In the genomic region with DNA sequence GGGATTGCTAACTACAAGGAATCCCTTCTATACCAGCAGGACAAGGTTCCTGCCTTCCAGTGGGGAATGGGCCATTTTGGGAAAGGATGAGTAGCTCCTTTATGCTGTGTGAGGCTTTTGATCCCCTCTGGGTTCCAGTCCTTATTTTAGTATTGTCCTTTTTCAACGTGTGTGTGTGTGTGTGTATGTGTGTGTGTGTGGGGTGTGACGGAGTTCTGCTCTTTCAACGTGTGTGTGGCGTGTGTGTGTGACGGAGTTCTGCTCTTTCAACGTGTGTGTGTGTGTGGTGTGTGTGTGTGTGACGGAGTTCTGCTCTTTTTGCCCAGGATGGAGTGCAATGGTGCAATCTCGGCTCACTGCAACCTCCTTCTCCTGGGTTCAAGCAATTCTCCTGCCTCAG, we compare ENCODE assay signal across 35 cellular contexts. TPM values are rescaled to one million over a fixed set of nuclear protein-coding genes. Genes with fewer than 3 reads are reported as not detected.
DNase-seq lines count a peak whose midpoint lies in the region; ATAC-seq and TF ChIP-seq lines count a peak whose summit lies in the region.
"Had no signal": no experiment of that assay in that cellular context is flagged by ENCODE, and none has a peak within 500 bp of the region (broad histone marks: within the 10 kb centered on the region; RNA-seq: fewer than 3 reads in every experiment).

No MANE protein-coding gene starts in this region.

- no peaks in the 10 kb centered on the region for H3K9me3 ChIP-seq in HEK293 (ENCODE audit: control insufficient read depth, insufficient read depth, low read depth, low read length)
- no peaks in the 10 kb centered on the region for H3K9me3 ChIP-seq in naive thymus-derived CD4-positive, alpha-beta T cell (ENCODE audit: control insufficient read depth in 2 of 3, low read length in 3 of 3)
- H3K9me3 ChIP-seq: heart left ventricle, prostate gland, right lobe of liver, SJCRH30, spleen, vagina had no signal

- TF ChIP-seq CTCF in HEK293 (tag by site-specific recombination; IDR thresholded peaks at IDR 0.05) (no peak), dorsolateral prefrontal cortex (IDR thresholded peaks at IDR 0.05 in 54 of 56, conservative IDR thresholded peaks at IDR 0.05 in 2 of 56; ENCODE audit: low read depth in 1 of 56, partially characterized antibody in 56 of 56) (no peak)

- H3K27ac ChIP-seq in HEK293 (ENCODE audit: extremely low read depth, low read depth, low read length) (no peak overlapping the region), dorsolateral prefrontal cortex (peak overlapping the region in 1 of 59 donors; percentile 4)
- H3K27ac ChIP-seq in naive thymus-derived CD4-positive, alpha-beta T cell (ENCODE audit: low read depth, low read length): no peak overlapping the region
- H3K27ac ChIP-seq: epithelial cell of prostate, GM23248, heart left ventricle, KMS-11, prostate gland, right lobe of liver, SJCRH30, spleen, vagina had no signal

- H3K4me3 ChIP-seq in HEK293 (ENCODE audit: low read depth, low read length) (no peak overlapping the region), dorsolateral prefrontal cortex (no peak overlapping the region)
- no peak overlapping the region for H3K4me3 ChIP-seq in naive thymus-derived CD4-positive, alpha-beta T cell (ENCODE audit: low read length)
- H3K4me3 ChIP-seq: GM23248, heart left ventricle, prostate gland, right lobe of liver, SJCRH30, spleen, vagina had no signal

- peaks cover 0 to 13% of the 10 kb centered on the region in 2 experiments; a peak in 1 of 3 replicates for H3K36me3 ChIP-seq in HEK293 (ENCODE audit: control insufficient read depth in 2 of 2, insufficient read depth in 1 of 2, low read length in 2 of 2)
- H3K36me3 ChIP-seq in naive thymus-derived CD4-positive, alpha-beta T cell (ENCODE audit: control insufficient read depth in 2 of 3, insufficient read depth in 3 of 3, low read length in 3 of 3): peaks cover 0 to 50% (median 0%) of the 10 kb centered on the region in 3 experiments
- H3K36me3 ChIP-seq: prostate gland, right lobe of liver, SJCRH30, vagina had no signal

- no peaks in the 10 kb centered on the region for H3K27me3 ChIP-seq in naive thymus-derived CD4-positive, alpha-beta T cell (ENCODE audit: control insufficient read depth in 2 of 2, insufficient read depth in 2 of 2, low read length in 2 of 2)
- H3K27me3 ChIP-seq in dorsolateral prefrontal cortex: no peaks in the 10 kb centered on the region
- H3K27me3 ChIP-seq: heart left ventricle, right lobe of liver, SJCRH30, spleen, vagina had no signal

- intact Hi-C loops in activated CD4-positive, alpha-beta T cell treated with anti-CD3 and anti-CD28 coated beads, Interleukin-2, amount 10 ng/mL, durations not matched to agents 24 days and 14 days (cut with micrococcal nuclease): no loop called here
- intact Hi-C loops in activated T-helper 2 cell treated with anti-CD3 and anti-CD28 coated beads, Interferon-gamma antibody, Interleukin-2, Interleukin-4, amounts not matched to agents 10 μg/mL and 5 μg/mL and 100 μg/mL, durations not matched to agents 14 hours and 24 hours and 36 hours (cut with micrococcal nuclease): no loop called here
- intact Hi-C loops in naive thymus-derived CD4-positive, alpha-beta T cell (cut with micrococcal nuclease): loop anchor here in 1 of 2 donors (5.0 kb wide), 2 partner anchors 422 to 928 kb away; partner anchors contain the start of genes C12orf43 and PRKAB1
- intact Hi-C loops in dorsolateral prefrontal cortex (cut with DNase I): loop anchor here in 1 of 2 donors (5.0 kb wide), 1 partner anchor 152 kb away; no protein-coding TSS in a partner anchor

- POLR2A ChIA-PET in HEK293 (lab: Yijun Ruan, JAX): no interaction called here
- POLR2A ChIA-PET in naive thymus-derived CD4-positive, alpha-beta T cell (lab: Charles Lee): interaction anchor here (1.0 kb wide), 1 partner anchor 202 kb away, joined by 3 read pairs; no protein-coding TSS in a partner anchor

- H3K27ac Mint-ChIP-seq in activated CD4-positive, alpha-beta T cell treated with anti-CD3 and anti-CD28 coated beads, Interleukin-2, amount 10 ng/mL, durations not matched to agents 24 days and 14 days: peak overlapping the region; percentile 11
- H3K27ac Mint-ChIP-seq in activated T-helper 2 cell treated with anti-CD3 and anti-CD28 coated beads, Interferon-gamma antibody, Interleukin-2, Interleukin-4, amounts not matched to agents 10 μg/mL and 5 μg/mL and 100 μg/mL, durations not matched to agents 14 hours and 24 hours and 36 hours: peak overlapping the region; percentile 18
- peak overlapping the region in 7 of 9 donors; percentile 13 to 94 (median 59) for H3K27ac Mint-ChIP-seq in naive thymus-derived CD4-positive, alpha-beta T cell
- H3K27ac Mint-ChIP-seq: activated CD8-positive, alpha-beta memory T cell treated with anti-CD3 and anti-CD28 coated beads, Interleukin-2, amount 10 ng/mL, durations not matched to agents 7 days and 5 days; activated naive CD4-positive, alpha-beta T cell treated with anti-CD3 and anti-CD28 coated beads for 36 hours; activated T-cell treated with anti-CD3 and anti-CD28 coated beads, Interleukin-2, amount 50 U/mL, for 72 hours; CD8-positive, alpha-beta T cell had no signal

- CTCF ChIA-PET in HEK293 (lab: Yijun Ruan, JAX): interaction anchor here (0.6 kb wide), 1 partner anchor 1081 kb away, joined by 3 read pairs; no protein-coding TSS in a partner anchor
- CTCF ChIA-PET in naive thymus-derived CD4-positive, alpha-beta T cell (lab: Charles Lee): no interaction called here

- peaks cover 2% of the 10 kb centered on the region for H3K27me3 Mint-ChIP-seq in activated CD4-positive, alpha-beta T cell treated with anti-CD3 and anti-CD28 coated beads, Interleukin-2, amount 10 ng/mL, durations not matched to agents 24 days and 14 days
- no peaks in the 10 kb centered on the region for H3K27me3 Mint-ChIP-seq in activated T-helper 2 cell treated with anti-CD3 and anti-CD28 coated beads, Interferon-gamma antibody, Interleukin-2, Interleukin-4, amounts not matched to agents 10 μg/mL and 5 μg/mL and 100 μg/mL, durations not matched to agents 14 hours and 24 hours and 36 hours (ENCODE audit: low read depth)
- peaks cover 0 to 3% (median 0%) of the 10 kb centered on the region in 5 donors for H3K27me3 Mint-ChIP-seq in naive thymus-derived CD4-positive, alpha-beta T cell
- H3K27me3 Mint-ChIP-seq: activated CD8-positive, alpha-beta memory T cell treated with anti-CD3 and anti-CD28 coated beads, Interleukin-2, amount 10 ng/mL, durations not matched to agents 7 days and 5 days; stimulated activated naive CD8-positive, alpha-beta T cell treated with anti-CD3 and anti-CD28 coated beads, Interleukin-15, amount 100 ng/mL, for 72 hours had no signal

- DNase-seq in activated CD4-positive, alpha-beta T cell treated with anti-CD3 and anti-CD28 coated beads, Interleukin-2, amount 10 ng/mL, durations not matched to agents 24 days and 14 days: no peak
- DNase-seq in activated CD4-positive, alpha-beta T cell treated with anti-CD3 and anti-CD28 coated beads for 4 hours: no peak
- DNase-seq in activated T-helper 2 cell treated with anti-CD3 and anti-CD28 coated beads, Interferon-gamma antibody, Interleukin-2, Interleukin-4, amounts not matched to agents 10 μg/mL and 5 μg/mL and 100 μg/mL, durations not matched to agents 14 hours and 24 hours and 36 hours (ENCODE audit: low spot score): no peak
- no peak for DNase-seq in naive thymus-derived CD4-positive, alpha-beta T cell
- DNase-seq in dorsolateral prefrontal cortex (no peak), Kasumi-1 (lab: John Stamatoyannopoulos, UW) (no peak)
- DNase-seq: activated CD4-positive, alpha-beta T cell treated with anti-CD3 and anti-CD28 coated beads, Interleukin-2, amount 50 U/mL, for 1 hour; activated CD8-positive, alpha-beta memory T cell treated with anti-CD3 and anti-CD28 coated beads, Interleukin-2, amount 10 ng/mL, durations not matched to agents 7 days and 5 days; activated naive CD4-positive, alpha-beta T cell treated with anti-CD3 and anti-CD28 coated beads for 36 hours; activated T-cell treated with anti-CD3 and anti-CD28 coated beads, Interleukin-2, amount 50 U/mL, for 72 hours; amygdala; CD8-positive, alpha-beta T cell; DMS 273 treated with DMSO at 0.1 percent for 48 hours; effector memory CD4-positive, alpha-beta T cell; GM23248; left ventricle myocardium superior; MM.1S; NCI-H1417; NCI-H2081; NCI-H226; NCI-H69; occipital lobe; right lobe of liver; SJCRH30; spleen; stimulated activated CD4-positive, alpha-beta T cell treated with anti-CD3 and anti-CD28 coated beads, Interleukin-2, amount 100 ng/mL, for 24 hours; stimulated activated naive CD8-positive, alpha-beta T cell treated with anti-CD3 and anti-CD28 coated beads, Interleukin-15, amount 100 ng/mL, for 72 hours; SW 1271 had no signal

- H3K4me3 Mint-ChIP-seq in activated CD4-positive, alpha-beta T cell treated with anti-CD3 and anti-CD28 coated beads, Interleukin-2, amount 10 ng/mL, durations not matched to agents 24 days and 14 days: no peak overlapping the region
- no peak overlapping the region for H3K4me3 Mint-ChIP-seq in activated T-helper 2 cell treated with anti-CD3 and anti-CD28 coated beads, Interferon-gamma antibody, Interleukin-2, Interleukin-4, amounts not matched to agents 10 μg/mL and 5 μg/mL and 100 μg/mL, durations not matched to agents 14 hours and 24 hours and 36 hours (ENCODE audit: low read depth)
- no peak overlapping the region for H3K4me3 Mint-ChIP-seq in naive thymus-derived CD4-positive, alpha-beta T cell
- H3K4me3 Mint-ChIP-seq: activated CD8-positive, alpha-beta memory T cell treated with anti-CD3 and anti-CD28 coated beads, Interleukin-2, amount 10 ng/mL, durations not matched to agents 7 days and 5 days; activated naive CD4-positive, alpha-beta T cell treated with anti-CD3 and anti-CD28 coated beads for 36 hours; activated T-cell treated with anti-CD3 and anti-CD28 coated beads, Interleukin-2, amount 50 U/mL, for 72 hours; CD8-positive, alpha-beta T cell; stimulated activated naive CD8-positive, alpha-beta T cell treated with anti-CD3 and anti-CD28 coated beads, Interleukin-15, amount 100 ng/mL, for 72 hours had no signal

- no peak for ATAC-seq in naive thymus-derived CD4-positive, alpha-beta T cell
- ATAC-seq in GM19328 (IDR thresholded peaks at IDR 0.05; ENCODE audit: unreplicated experiment): no peak
- ATAC-seq: activated CD8-positive, alpha-beta memory T cell treated with anti-CD3 and anti-CD28 coated beads, Interleukin-2, amount 10 ng/mL, durations not matched to agents 7 days and 5 days; activated T-cell treated with anti-CD3 and anti-CD28 coated beads, Interleukin-2, amount 50 U/mL, for 72 hours; CD8-positive, alpha-beta T cell; heart left ventricle; left ventricle myocardium superior; right lobe of liver; stimulated activated naive CD8-positive, alpha-beta T cell treated with anti-CD3 and anti-CD28 coated beads, Interleukin-15, amount 100 ng/mL, for 72 hours had no signal

- no peaks in the 10 kb centered on the region for H3K9me3 Mint-ChIP-seq in activated CD4-positive, alpha-beta T cell treated with anti-CD3 and anti-CD28 coated beads, Interleukin-2, amount 10 ng/mL, durations not matched to agents 24 days and 14 days
- H3K9me3 Mint-ChIP-seq in activated T-helper 2 cell treated with anti-CD3 and anti-CD28 coated beads, Interferon-gamma antibody, Interleukin-2, Interleukin-4, amounts not matched to agents 10 μg/mL and 5 μg/mL and 100 μg/mL, durations not matched to agents 14 hours and 24 hours and 36 hours: no peaks in the 10 kb centered on the region
- H3K9me3 Mint-ChIP-seq in naive thymus-derived CD4-positive, alpha-beta T cell: peaks cover 0 to 2% (median 0%) of the 10 kb centered on the region in 11 donors
- H3K9me3 Mint-ChIP-seq: activated naive CD4-positive, alpha-beta T cell treated with anti-CD3 and anti-CD28 coated beads for 36 hours; activated T-cell treated with anti-CD3 and anti-CD28 coated beads, Interleukin-2, amount 50 U/mL, for 72 hours; CD8-positive, alpha-beta T cell; stimulated activated naive CD8-positive, alpha-beta T cell treated with anti-CD3 and anti-CD28 coated beads, Interleukin-15, amount 100 ng/mL, for 72 hours had no signal

- peaks cover 33% of the 10 kb centered on the region for H3K4me1 Mint-ChIP-seq in activated CD4-positive, alpha-beta T cell treated with anti-CD3 and anti-CD28 coated beads, Interleukin-2, amount 10 ng/mL, durations not matched to agents 24 days and 14 days
- peaks cover 28% of the 10 kb centered on the region for H3K4me1 Mint-ChIP-seq in activated T-helper 2 cell treated with anti-CD3 and anti-CD28 coated beads, Interferon-gamma antibody, Interleukin-2, Interleukin-4, amounts not matched to agents 10 μg/mL and 5 μg/mL and 100 μg/mL, durations not matched to agents 14 hours and 24 hours and 36 hours (ENCODE audit: low read depth)
- peaks cover 5 to 39% (median 17%) of the 10 kb centered on the region in 7 donors for H3K4me1 Mint-ChIP-seq in naive thymus-derived CD4-positive, alpha-beta T cell

- peaks cover 64% of the 10 kb centered on the region for H3K36me3 Mint-ChIP-seq in activated CD4-positive, alpha-beta T cell treated with anti-CD3 and anti-CD28 coated beads, Interleukin-2, amount 10 ng/mL, durations not matched to agents 24 days and 14 days (ENCODE audit: low read depth)
- peaks cover 71% of the 10 kb centered on the region for H3K36me3 Mint-ChIP-seq in activated T-helper 2 cell treated with anti-CD3 and anti-CD28 coated beads, Interferon-gamma antibody, Interleukin-2, Interleukin-4, amounts not matched to agents 10 μg/mL and 5 μg/mL and 100 μg/mL, durations not matched to agents 14 hours and 24 hours and 36 hours (ENCODE audit: low read depth)
- peaks cover 5 to 18% (median 8%) of the 10 kb centered on the region in 5 donors for H3K36me3 Mint-ChIP-seq in naive thymus-derived CD4-positive, alpha-beta T cell

- peaks cover 8% of the 10 kb centered on the region; the same call in 1 of the 2 replicates for H3K4me1 ChIP-seq in HEK293 (ENCODE audit: control insufficient read depth, insufficient read depth, low read length)
- H3K4me1 ChIP-seq in naive thymus-derived CD4-positive, alpha-beta T cell (ENCODE audit: control insufficient read depth in 2 of 2, insufficient read depth in 2 of 2, low read length in 2 of 2): peaks cover 5 to 8% of the 10 kb centered on the region in 2 donors

RNA-seq across cellular contexts. Expression of gene RAB35, which starts 27.4 kb away (rescaled TPM):
- total RNA-seq in activated CD4-positive, alpha-beta T cell treated with anti-CD3 and anti-CD28 coated beads, Interleukin-2, amount 10 ng/mL, durations not matched to agents 24 days and 14 days: 82.0 and 83.3 TPM in 2 replicates
- total RNA-seq in activated T-helper 2 cell treated with anti-CD3 and anti-CD28 coated beads, Interferon-gamma antibody, Interleukin-2, Interleukin-4, amounts not matched to agents 10 μg/mL and 5 μg/mL and 100 μg/mL, durations not matched to agents 14 hours and 24 hours and 36 hours: 86.5 and 87.0 TPM in 2 replicates
- 10 to 100 TPM; 45.8 to 77.3 (median 59.3) TPM for total RNA-seq in naive thymus-derived CD4-positive, alpha-beta T cell
- 10 to 100 TPM; 14.5 to 21.0 TPM for polyA plus RNA-seq in naive thymus-derived CD4-positive, alpha-beta T cell
- total RNA-seq in dorsolateral prefrontal cortex: 10 to 100 TPM; 35.0 to 69.2 (median 52.4) TPM
